Comparison of ENCODE assay signal across 16 cellular contexts in the genomic region with DNA sequence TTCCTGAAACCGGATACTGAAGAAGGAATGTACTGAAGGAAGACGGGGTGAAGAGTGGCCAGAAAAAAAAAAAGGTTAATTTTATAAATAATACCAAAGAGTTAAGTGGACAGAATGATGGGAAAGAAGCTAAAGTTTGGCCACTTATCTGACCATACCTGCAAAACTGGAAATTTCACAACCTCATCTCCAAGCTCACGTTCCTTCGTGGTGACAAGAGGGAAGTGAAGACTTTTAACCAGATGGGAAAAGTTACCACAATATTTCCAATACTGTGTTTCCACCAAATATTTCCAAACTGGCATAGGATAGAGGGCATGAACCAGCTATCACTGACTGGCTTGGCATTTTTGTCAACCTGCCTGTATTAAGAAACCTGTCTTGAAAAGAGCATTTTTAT. TPM values are rescaled to one million over a fixed set of nuclear protein-coding genes. Genes with fewer than 3 reads are reported as not detected.
DNase-seq lines count a peak whose midpoint lies in the region; ATAC-seq and TF ChIP-seq lines count a peak whose summit lies in the region.
"Had no signal": no experiment of that assay in that cellular context is flagged by ENCODE, and none has a peak within 500 bp of the region (broad histone marks: within the 10 kb centered on the region; RNA-seq: fewer than 3 reads in every experiment).

No MANE protein-coding gene starts in this region.

- no peaks in the 10 kb centered on the region for H3K9me3 ChIP-seq in breast epithelium
- no peaks in the 10 kb centered on the region for H3K9me3 ChIP-seq in RWPE2 (ENCODE audit: severe bottlenecking)
- H3K9me3 ChIP-seq in hepatocyte (ENCODE audit: low read depth): no peaks in the 10 kb centered on the region
- H3K9me3 ChIP-seq in tibial artery: no peaks in the 10 kb centered on the region
- H3K9me3 ChIP-seq in sigmoid colon: no peaks in the 10 kb centered on the region
- H3K9me3 ChIP-seq: adrenal gland, tibial nerve had no signal

- no peak for DNase-seq in breast epithelium (ENCODE audit: low spot score in 2 of 2)
- no peak for DNase-seq in MCF 10A (ENCODE audit: unreplicated experiment)
- DNase-seq in RWPE2 (ENCODE audit: low spot score): no peak
- no peak for DNase-seq in hepatocyte (ENCODE audit: low spot score)
- no peak for DNase-seq in tibial artery
- no peak for DNase-seq in NCI-H345 (lab: John Stamatoyannopoulos, UW)
- no peak for DNase-seq in NCI-H446 (lab: John Stamatoyannopoulos, UW)
- no peak for DNase-seq in sigmoid colon
- DNase-seq: activated CD8-positive, alpha-beta memory T cell treated with anti-CD3 and anti-CD28 coated beads, Interleukin-2, amount 50 U/mL, for 48 hours; adrenal gland; DMS79 treated with DMSO at 0.1 percent for 48 hours; effector memory CD4-positive, alpha-beta T cell; NCI-H2081 treated with DMSO at 0.1 percent for 48 hours had no signal

- H3K36me3 ChIP-seq in breast epithelium (no peaks in the 10 kb centered on the region), RWPE2 (ENCODE audit: low read depth) (no peaks in the 10 kb centered on the region), hepatocyte (replicated peaks; ENCODE audit: insufficient read depth, low read depth) (no peaks in the 10 kb centered on the region), tibial artery (no peaks in the 10 kb centered on the region), sigmoid colon (no peaks in the 10 kb centered on the region)
- H3K36me3 ChIP-seq: adrenal gland, neural progenitor cell, tibial nerve had no signal

- H3K4me1 ChIP-seq in breast epithelium (peaks cover 12 to 19% of the 10 kb centered on the region in 2 donors), RWPE2 (ENCODE audit: insufficient read depth, poor library complexity, severe bottlenecking) (peaks cover 62% of the 10 kb centered on the region), hepatocyte (ENCODE audit: insufficient read depth) (peaks cover 63% of the 10 kb centered on the region), tibial artery (peaks cover 0 to 73% (median 51%) of the 10 kb centered on the region in 4 donors), sigmoid colon (peaks cover 0 to 49% (median 33%) of the 10 kb centered on the region in 4 donors)

- H3K4me3 Mint-ChIP-seq in MCF 10A (ENCODE audit: unreplicated experiment): no peak overlapping the region
- H3K4me3 Mint-ChIP-seq: neural progenitor cell had no signal

- TF ChIP-seq EP300 in sigmoid colon (IDR thresholded peaks at IDR 0.05): no peak

- H3K9me3 Mint-ChIP-seq in MCF 10A (ENCODE audit: unreplicated experiment): peaks cover 3% of the 10 kb centered on the region
- H3K9me3 Mint-ChIP-seq: neural progenitor cell had no signal

- no peak for TF ChIP-seq POLR2A in breast epithelium (IDR thresholded peaks at IDR 0.05)
- TF ChIP-seq POLR2A in sigmoid colon (IDR thresholded peaks at IDR 0.05): no peak

- H3K36me3 Mint-ChIP-seq in MCF 10A (ENCODE audit: insufficient read depth, unreplicated experiment): no peaks in the 10 kb centered on the region
- H3K36me3 Mint-ChIP-seq: neural progenitor cell had no signal

- H3K27me3 ChIP-seq in breast epithelium (no peaks in the 10 kb centered on the region), RWPE2 (ENCODE audit: insufficient read depth, poor library complexity, severe bottlenecking) (no peaks in the 10 kb centered on the region), hepatocyte (no peaks in the 10 kb centered on the region), tibial artery (no peaks in the 10 kb centered on the region), sigmoid colon (no peaks in the 10 kb centered on the region)
- H3K27me3 ChIP-seq: adrenal gland, neural progenitor cell, tibial nerve had no signal

- intact Hi-C loops in breast epithelium (cut with DNase I; ENCODE audit: low total_unique reads) (no loop called here), MCF 10A (cut with micrococcal nuclease) (loop anchor here (5.0 kb wide), 1 partner anchor 55 kb away; the partner anchor contains the start of gene MAML3), tibial artery (cut with DNase I; ENCODE audit: low total_unique reads) (no loop called here), sigmoid colon (cut with DNase I) (loop anchor here (5.0 kb wide), 1 partner anchor 55 kb away; the partner anchor contains the start of gene MAML3)

- TF ChIP-seq CTCF in breast epithelium (IDR thresholded peaks at IDR 0.05): no peak
- TF ChIP-seq CTCF in MCF 10A (IDR thresholded peaks at IDR 0.05; ENCODE audit: unreplicated experiment): no peak
- no peak for TF ChIP-seq CTCF in RWPE2 (IDR thresholded peaks at IDR 0.05; ENCODE audit: poor library complexity, severe bottlenecking)
- TF ChIP-seq CTCF in hepatocyte (IDR thresholded peaks at IDR 0.05; ENCODE audit: poor library complexity): no peak
- TF ChIP-seq CTCF in tibial artery (IDR thresholded peaks at IDR 0.05): no peak
- TF ChIP-seq CTCF in sigmoid colon (IDR thresholded peaks at IDR 0.05): no peak

- no peak overlapping the region for H3K27ac Mint-ChIP-seq in MCF 10A (ENCODE audit: low read depth, unreplicated experiment)
- H3K27ac Mint-ChIP-seq: neural progenitor cell had no signal

- no peaks in the 10 kb centered on the region for H3K9me2 ChIP-seq in hepatocyte (replicated peaks; ENCODE audit: insufficient read depth)

- CTCF ChIA-PET in MCF 10A (lab: Yijun Ruan, JAX): interaction anchor here (0.7 to 1.1 kb wide), 2 partner anchors 32 to 357 kb away, joined by 3 read pairs; no protein-coding TSS in a partner anchor

- ATAC-seq in RWPE2 (ENCODE audit: low read depth): no peak

- H3K4me1 Mint-ChIP-seq in MCF 10A (ENCODE audit: insufficient read depth, unreplicated experiment): peaks cover 62% of the 10 kb centered on the region

- peak overlapping the region; percentile 85 to 88 for H3K27ac ChIP-seq in breast epithelium
- H3K27ac ChIP-seq in RWPE2 (ENCODE audit: poor library complexity, severe bottlenecking): peak overlapping the region; percentile 51
- H3K27ac ChIP-seq in hepatocyte: peak overlapping the region; percentile 86
- peak overlapping the region; percentile 63 to 65 for H3K27ac ChIP-seq in tibial artery
- H3K27ac ChIP-seq in sigmoid colon: peak overlapping the region in 2 of 4 donors; percentile 44 to 64
- H3K27ac ChIP-seq: neural progenitor cell, SK-N-MC had no signal

- BruUV-seq in MCF 10A (replicated peaks; lab: Mats Ljungman, UMichigan): no TSS peak

- POLR2A ChIA-PET in MCF 10A (lab: Yijun Ruan, JAX): no interaction called here

- no peaks in the 10 kb centered on the region for H3K27me3 Mint-ChIP-seq in MCF 10A (ENCODE audit: insufficient read depth, unreplicated experiment)

- H4K20me1 ChIP-seq in hepatocyte (ENCODE audit: insufficient read depth, poor library complexity, severe bottlenecking): no peaks in the 10 kb centered on the region

- no peak overlapping the region for H3K4me3 ChIP-seq in breast epithelium
- no peak overlapping the region for H3K4me3 ChIP-seq in RWPE2 (ENCODE audit: severe bottlenecking)
- no peak overlapping the region for H3K4me3 ChIP-seq in hepatocyte
- H3K4me3 ChIP-seq in tibial artery: peak overlapping the region; percentile 25 to 30
- no peak overlapping the region for H3K4me3 ChIP-seq in sigmoid colon
- H3K4me3 ChIP-seq: neural progenitor cell, SK-N-MC had no signal

- no peak overlapping the region for H2AFZ ChIP-seq in hepatocyte
- H2AFZ ChIP-seq: neural progenitor cell had no signal

- peaks cover 67% of the 10 kb centered on the region for H3K79me2 ChIP-seq in hepatocyte

- 70% methylated on average over 4 of the region's 4 CpGs for WGBS in hepatocyte (ENCODE audit: low lambda C conversion rate, missing lambda C conversion rate)
- WGBS in sigmoid colon, 2 donors: 65 to 67% methylated on average over 4 of the region's 4 CpGs

- peak overlapping the region; percentile 7 for H3K4me2 ChIP-seq in hepatocyte
- H3K4me2 ChIP-seq: neural progenitor cell had no signal

RNA-seq across cellular contexts. Expression of gene MAML3, which starts 56.4 kb away (rescaled TPM):
- total RNA-seq in breast epithelium (10 to 100 TPM in 2 of 3 donors, 1 to 10 TPM in 1; 5.0 to 16.8 (median 11.1) TPM), MCF 10A (2022) (0.89 and 1.7 TPM in 2 replicates), hepatocyte (8.7 and 11.2 TPM in 2 replicates), sigmoid colon (10 to 100 TPM in 1 of 4 donors, 1 to 10 TPM in 3; 5.0 to 16.3 (median 7.6) TPM)
- polyA plus RNA-seq in hepatocyte (4.1 TPM in 2 replicates), sigmoid colon (1 to 10 TPM; 3.5 to 5.4 (median 4.2) TPM)

Comparison
In these comparisons a context has a peak if more than half of its experiments do, and no peak if none do; other contexts are left out.
1. intact Hi-C loops: an anchor here in MCF 10A (5.0 kb wide) and sigmoid colon (5.0 kb wide); none called in breast epithelium and tibial artery.
2. H3K4me3 ChIP-seq: peak in tibial artery (2 of 2); none in breast epithelium (0 of 3), RWPE2 (single experiment), hepatocyte (single experiment) and sigmoid colon (0 of 4).